18 cellular contexts compared by ENCODE assay signal in genomic region chr7:92968502-92968901, GRCh38.
DNase-seq lines count a peak whose midpoint lies in the region; ATAC-seq and TF ChIP-seq lines count a peak whose summit lies in the region.
"Had no signal": no experiment of that assay in that cellular context is flagged by ENCODE, and none has a peak within 500 bp of the region (broad histone marks: within the 10 kb centered on the region; RNA-seq: fewer than 3 reads in every experiment).

No MANE protein-coding gene starts in this region.

- no peaks in the 10 kb centered on the region for H3K36me3 ChIP-seq in mucosa of descending colon (ENCODE audit: low read depth)
- H3K36me3 ChIP-seq: adrenal gland had no signal

- no peaks in the 10 kb centered on the region for H3K9me3 ChIP-seq in mucosa of descending colon
- H3K9me3 ChIP-seq: adrenal gland had no signal

- H3K4me3 Mint-ChIP-seq in activated CD4-positive, alpha-beta memory T cell treated with anti-CD3 and anti-CD28 coated beads for 36 hours = no peak overlapping the region
- H3K4me3 Mint-ChIP-seq: CD4-positive, alpha-beta memory T cell; nephron progenitor cell had no signal

- no peaks in the 10 kb centered on the region for H3K4me1 ChIP-seq in mucosa of descending colon (ENCODE audit: low read depth)
- H3K4me1 ChIP-seq: adrenal gland had no signal

- peak; percentile 20 for DNase-seq in stimulated activated CD4-positive, alpha-beta T cell treated with anti-CD3 and anti-CD28 coated beads, Interleukin-15, amount 100 ng/mL, for 24 hours
- no peak for DNase-seq in stimulated activated CD4-positive, alpha-beta T cell treated with anti-CD3 and anti-CD28 coated beads, Interleukin-2, amount 100 ng/mL, for 24 hours
- DNase-seq in HCEC 1CT (peak; percentile 6), mucosa of descending colon (no peak), kidney tubule cell (ENCODE audit: low spot score) (no peak), left cardiac atrium (no peak)
- DNase-seq in activated CD4-positive, alpha-beta memory T cell treated with anti-CD3 and anti-CD28 coated beads for 36 hours = no peak
- DNase-seq: activated CD4-positive, alpha-beta T cell treated with anti-CD3 and anti-CD28 coated beads, Interleukin-2, amount 50 U/mL, for 1 hour; adrenal gland; CD4-positive, alpha-beta memory T cell; cerebellar nuclear complex; MV-4-11; NCI-H2081 treated with DMSO at 0.1 percent for 48 hours; NCI-H774; nephron progenitor cell; T-helper 9 cell had no signal

- CTCF ChIA-PET in activated CD4-positive, alpha-beta memory T cell treated with anti-CD3 and anti-CD28 coated beads for 36 hours (lab: Charles Lee) = no interaction called here

- no peak overlapping the region for H3K4me3 ChIP-seq in mucosa of descending colon
- H3K4me3 ChIP-seq: adrenal gland had no signal

- no peaks in the 10 kb centered on the region for H3K36me3 Mint-ChIP-seq in activated CD4-positive, alpha-beta memory T cell treated with anti-CD3 and anti-CD28 coated beads for 36 hours
- H3K36me3 Mint-ChIP-seq: CD4-positive, alpha-beta memory T cell had no signal

- no peaks in the 10 kb centered on the region for H3K27me3 Mint-ChIP-seq in activated CD4-positive, alpha-beta memory T cell treated with anti-CD3 and anti-CD28 coated beads for 36 hours

- no peaks in the 10 kb centered on the region for H3K9me3 Mint-ChIP-seq in activated CD4-positive, alpha-beta memory T cell treated with anti-CD3 and anti-CD28 coated beads for 36 hours
- H3K9me3 Mint-ChIP-seq: nephron progenitor cell had no signal

- no peak for TF ChIP-seq CTCF in mucosa of descending colon (IDR thresholded peaks at IDR 0.05)

- ATAC-seq in HG03469 (IDR thresholded peaks at IDR 0.05; ENCODE audit: unreplicated experiment) (peak; percentile 81), mucosa of descending colon (no peak), left cardiac atrium (no peak)
- ATAC-seq: HepG2 had no signal

- intact Hi-C loops in mucosa of descending colon (cut with DNase I, micrococcal nuclease) (no loop called here), left cardiac atrium (cut with DNase I) (no loop called here)
- intact Hi-C loops in activated CD4-positive, alpha-beta memory T cell treated with anti-CD3 and anti-CD28 coated beads for 36 hours (cut with micrococcal nuclease) = loop anchor here (2.0 kb wide), 1 partner anchor 14 kb away; no protein-coding TSS in a partner anchor

- POLR2A ChIA-PET in activated CD4-positive, alpha-beta memory T cell treated with anti-CD3 and anti-CD28 coated beads for 36 hours (lab: Charles Lee) = no interaction called here

- peaks cover 17% of the 10 kb centered on the region for H3K4me1 Mint-ChIP-seq in activated CD4-positive, alpha-beta memory T cell treated with anti-CD3 and anti-CD28 coated beads for 36 hours (ENCODE audit: low read depth)
- H3K4me1 Mint-ChIP-seq: CD4-positive, alpha-beta memory T cell; nephron progenitor cell had no signal

- H3K27ac Mint-ChIP-seq in activated CD4-positive, alpha-beta memory T cell treated with anti-CD3 and anti-CD28 coated beads for 36 hours = no peak overlapping the region
- H3K27ac Mint-ChIP-seq: CD4-positive, alpha-beta memory T cell; nephron progenitor cell had no signal

Comparison
In these comparisons a context has a peak if more than half of its experiments do, and no peak if none do; other contexts are left out.
1. DNase-seq: peak in stimulated activated CD4-positive, alpha-beta T cell treated with anti-CD3 and anti-CD28 coated beads, Interleukin-15, amount 100 ng/mL, for 24 hours (single experiment) and HCEC 1CT (single experiment); none in stimulated activated CD4-positive, alpha-beta T cell treated with anti-CD3 and anti-CD28 coated beads, Interleukin-2, amount 100 ng/mL, for 24 hours (0 of 2), mucosa of descending colon (0 of 3), kidney tubule cell (single experiment), left cardiac atrium (single experiment) and activated CD4-positive, alpha-beta memory T cell treated with anti-CD3 and anti-CD28 coated beads for 36 hours (single experiment).